ENCODE assay signal across 9 cellular contexts in genomic region chr13:48783181-48783630, GRCh38.
DNase-seq lines count a peak whose midpoint lies in the region; ATAC-seq and TF ChIP-seq lines count a peak whose summit lies in the region.
"Had no signal": no experiment of that assay in that cellular context is flagged by ENCODE, and none has a peak within 500 bp of the region (broad histone marks: within the 10 kb centered on the region; RNA-seq: fewer than 3 reads in every experiment).

No MANE protein-coding gene starts in this region.

- ATAC-seq in GM21367 (IDR thresholded peaks at IDR 0.05; ENCODE audit: unreplicated experiment) (no peak), GM21381 (IDR thresholded peaks at IDR 0.05; ENCODE audit: unreplicated experiment) (no peak), HG02642 (IDR thresholded peaks at IDR 0.05; ENCODE audit: poor library complexity, unreplicated experiment) (no peak)

- peak overlapping the region; percentile 35 to 39 for H3K4me3 Mint-ChIP-seq in CD14-positive monocyte

- peak overlapping the region; percentile 94 to 99 (median 98) for H3K27ac Mint-ChIP-seq in CD14-positive monocyte

- H3K27me3 Mint-ChIP-seq in CD14-positive monocyte (ENCODE audit: low read depth in 3 of 3) = peaks cover 0 to 2% (median 0%) of the 10 kb centered on the region in 3 donors

- DNase-seq in CD14-positive monocyte (ENCODE audit: low spot score) (peak; percentile 96), NCI-H2029 treated with DMSO at 0.1 percent for 48 hours (lab: John Stamatoyannopoulos, UW) (peak; percentile 4), choroid plexus epithelial cell (ENCODE audit: low read depth) (peak; percentile 100), myocyte (ENCODE audit: low read depth) (peak; percentile 86), NCI-H146 (lab: John Stamatoyannopoulos, UW) (no peak)
- DNase-seq: caudate nucleus had no signal

- peaks cover 9 to 31% (median 14%) of the 10 kb centered on the region in 7 donors for H3K9me3 Mint-ChIP-seq in CD14-positive monocyte

- intact Hi-C loops in CD14-positive monocyte (cut with micrococcal nuclease) = loop anchor here in 1 of 2 donors (5.0 kb wide), 1 partner anchor 99 kb away; no protein-coding TSS in a partner anchor

- peaks cover 32% of the 10 kb centered on the region for H3K4me1 Mint-ChIP-seq in CD14-positive monocyte

- H3K36me3 Mint-ChIP-seq in CD14-positive monocyte = peaks cover 2 to 5% of the 10 kb centered on the region in 2 donors

- H3K4me3 ChIP-seq in choroid plexus epithelial cell (ENCODE audit: low read depth, low read length) = no peak overlapping the region

- peak; percentile 12 for TF ChIP-seq CTCF in CD14-positive monocyte (IDR thresholded peaks at IDR 0.05)
- TF ChIP-seq CTCF in choroid plexus epithelial cell (conservative IDR thresholded peaks at IDR 0.05; ENCODE audit: low read depth, low read length) = peak; percentile 29
